22 cellular contexts compared by ENCODE assay signal in genomic region chr5:118033686-118034338, GRCh38.
"Had no signal": no experiment of that assay in that cellular context is flagged by ENCODE, and none has a peak within 500 bp of the region (broad histone marks: within the 10 kb centered on the region; RNA-seq: fewer than 3 reads in every experiment).

No MANE protein-coding gene starts in this region.

- H3K27me3 ChIP-seq: dorsolateral prefrontal cortex, hepatocyte, ovary, testis, tibial nerve, upper lobe of right lung, vagina had no signal

- H3K4me1 Mint-ChIP-seq: naive B cell; stimulated activated effector memory CD8-positive, alpha-beta T cell treated with anti-CD3 and anti-CD28 coated beads, Interleukin-12 subunit alpha, Interleukin-12 subunit beta, amount 100 ng/mL, for 72 hours had no signal

- H3K27ac ChIP-seq: coronary artery, dorsolateral prefrontal cortex, hepatocyte, ovary, skin epidermis, testis, tibial nerve, upper lobe of right lung, vagina had no signal

- H3K27ac Mint-ChIP-seq: naive B cell; progenitor cell of endocrine pancreas; stimulated activated effector memory CD8-positive, alpha-beta T cell treated with anti-CD3 and anti-CD28 coated beads, Interleukin-12 subunit alpha, Interleukin-12 subunit beta, amount 100 ng/mL, for 72 hours; stimulated activated naive CD8-positive, alpha-beta T cell treated with anti-CD3 and anti-CD28 coated beads, Interleukin-15, Interleukin-2, amounts not matched to agents 100 ng/mL and 50 ng/mL, for 24 hours had no signal

- H3K36me3 ChIP-seq: ovary, tibial nerve, upper lobe of right lung, vagina had no signal

- H3K4me1 ChIP-seq: testis, tibial nerve, upper lobe of right lung, vagina had no signal

- H3K4me3 Mint-ChIP-seq: naive B cell; stimulated activated effector memory CD8-positive, alpha-beta T cell treated with anti-CD3 and anti-CD28 coated beads, Interleukin-12 subunit alpha, Interleukin-12 subunit beta, amount 100 ng/mL, for 72 hours; stimulated activated naive CD8-positive, alpha-beta T cell treated with anti-CD3 and anti-CD28 coated beads, Interleukin-15, Interleukin-2, amounts not matched to agents 100 ng/mL and 50 ng/mL, for 24 hours had no signal

- DNase-seq: caudate nucleus; effector CD8-positive, alpha-beta T cell; foreskin melanocyte; head of caudate nucleus; mesenchymal stem cell; naive B cell; ovary; stimulated activated CD4-positive, alpha-beta T cell treated with anti-CD3 and anti-CD28 coated beads, Interleukin-12 subunit alpha, Interleukin-12 subunit beta, amount 100 ng/mL, for 4 hours; stimulated activated CD8-positive, alpha-beta memory T cell treated with anti-CD3 and anti-CD28 coated beads, Interleukin-4, amount 100 ng/mL, for 48 hours; testis; upper lobe of right lung had no signal

- H3K27me3 Mint-ChIP-seq: naive B cell; progenitor cell of endocrine pancreas; stimulated activated naive CD8-positive, alpha-beta T cell treated with anti-CD3 and anti-CD28 coated beads, Interleukin-15, Interleukin-2, amounts not matched to agents 100 ng/mL and 50 ng/mL, for 24 hours had no signal

- H3K4me3 ChIP-seq: coronary artery, dorsolateral prefrontal cortex, hepatocyte, lung, ovary, skin epidermis, testis, tibial nerve, upper lobe of right lung, vagina had no signal

- H3K36me3 Mint-ChIP-seq: naive B cell; stimulated activated effector memory CD8-positive, alpha-beta T cell treated with anti-CD3 and anti-CD28 coated beads, Interleukin-12 subunit alpha, Interleukin-12 subunit beta, amount 100 ng/mL, for 72 hours had no signal

- H3K9me3 ChIP-seq: ovary, testis, upper lobe of right lung, vagina had no signal

- ATAC-seq: sciatic nerve; stimulated activated effector memory CD8-positive, alpha-beta T cell treated with anti-CD3 and anti-CD28 coated beads, Interleukin-12 subunit alpha, Interleukin-12 subunit beta, amount 100 ng/mL, for 72 hours; upper lobe of right lung had no signal
